ENCODE assay signal across 8 cellular contexts in genomic region chr4:123649248-123649643, GRCh38.
DNase-seq lines count a peak whose midpoint lies in the region; ATAC-seq lines count a peak whose summit lies in the region.

No MANE protein-coding gene starts in this region.

- H3K27ac ChIP-seq in cingulate gyrus (ENCODE audit: low read depth, low read length), result peak overlapping the region; percentile 39
- H3K27ac ChIP-seq in skin epidermis, result peak overlapping the region in 19 of 21 experiments; percentile 6 to 86 (median 73)

- peak; percentile 87 for ATAC-seq in GM19452 (IDR thresholded peaks at IDR 0.05; ENCODE audit: unreplicated experiment)
- ATAC-seq in HG03135 (IDR thresholded peaks at IDR 0.05; ENCODE audit: unreplicated experiment), result peak; percentile 71

- DNase-seq in glomerular visceral epithelial cell (ENCODE audit: extremely low spot score) (no peak), HuH-7.5 (ENCODE audit: low spot score) (no peak), hippocampal formation (lab: John Stamatoyannopoulos, UW) (no peak)
- DNase-seq in stimulated activated CD4-positive, alpha-beta T cell treated with anti-CD3 and anti-CD28 coated beads, Interleukin-15, amount 100 ng/mL, for 24 hours, result no peak

- no peak overlapping the region for H3K4me3 ChIP-seq in skin epidermis
